Comparison of ENCODE assay signal across 31 cellular contexts in genomic region chrX:86379209-86379608, GRCh38.
"Had no signal": no experiment of that assay in that cellular context is flagged by ENCODE, and none has a peak within 500 bp of the region (broad histone marks: within the 10 kb centered on the region; RNA-seq: fewer than 3 reads in every experiment).

No MANE protein-coding gene starts in this region.

- FAIRE-seq: TTC549 had no signal

- H3K4me3 Mint-ChIP-seq: activated CD8-positive, alpha-beta T cell treated with anti-CD3 and anti-CD28 coated beads for 36 hours; activated naive CD8-positive, alpha-beta T cell; activated T-cell treated with anti-CD3 and anti-CD28 coated beads, Interleukin-2, amount 50 U/mL, for 4 hours; activated T-helper 17 cell treated with anti-CD3 and anti-CD28 coated beads, Interleukin-2, amount 50 U/mL, for 72 hours; endodermal cell; WTC11 had no signal

- H3K36me3 ChIP-seq: colonic mucosa, esophagus muscularis mucosa, gastrocnemius medialis, heart left ventricle had no signal

- H3K27me3 Mint-ChIP-seq: activated CD8-positive, alpha-beta T cell treated with anti-CD3 and anti-CD28 coated beads for 36 hours; activated naive CD8-positive, alpha-beta T cell; activated T-helper 17 cell treated with anti-CD3 and anti-CD28 coated beads, Interleukin-2, amount 50 U/mL, for 72 hours had no signal

- H3K27ac ChIP-seq: body of pancreas, colonic mucosa, dorsolateral prefrontal cortex, esophagus muscularis mucosa, foreskin keratinocyte, gastrocnemius medialis, heart left ventricle, VCaP had no signal

- DNase-seq: activated CD4-positive, alpha-beta T cell treated with anti-CD3 and anti-CD28 coated beads for 1 hour; activated CD4-positive, alpha-beta T cell treated with anti-CD3 and anti-CD28 coated beads for 48 hours; activated CD4-positive, alpha-beta T cell treated with anti-CD3 and anti-CD28 coated beads, Interleukin-2, amount 50 U/mL, for 1 hour; activated CD4-positive, alpha-beta T cell treated with anti-CD3 and anti-CD28 coated beads, Interleukin-2, amount 50 U/mL, for 48 hours; activated CD8-positive, alpha-beta memory T cell treated with anti-CD3 and anti-CD28 coated beads for 24 hours; activated CD8-positive, alpha-beta T cell treated with anti-CD3 and anti-CD28 coated beads for 36 hours; activated effector memory CD4-positive, alpha-beta T cell treated with Interleukin-2 at 50 U/mL for 16 hours; activated gamma-delta T cell treated with Interleukin-2 at 50 U/mL for 16 hours; activated naive CD4-positive, alpha-beta T cell treated with anti-CD3 and anti-CD28 coated beads, Interleukin-2, amount 50 U/mL, for 16 hours; activated naive CD4-positive, alpha-beta T cell treated with Interleukin-2 at 50 U/mL for 16 hours; activated T-cell treated with anti-CD3 and anti-CD28 coated beads, Interleukin-2, amount 50 U/mL, for 4 hours; amniotic stem cell; anterior cingulate cortex; body of pancreas; caudate nucleus; colonic mucosa; dorsolateral prefrontal cortex; effector memory CD4-positive, alpha-beta T cell; endodermal cell; erythroblast; foreskin keratinocyte; gastrocnemius medialis; glutamatergic neuron; heart left ventricle; T-helper 2 cell had no signal

- H3K27me3 ChIP-seq: body of pancreas, colonic mucosa, foreskin keratinocyte had no signal

- H3K4me3 ChIP-seq: body of pancreas, colonic mucosa, dorsolateral prefrontal cortex, esophagus muscularis mucosa, gastrocnemius medialis, heart left ventricle had no signal

- H3K9me3 ChIP-seq: body of pancreas, colonic mucosa, esophagus muscularis mucosa, gastrocnemius medialis, heart left ventricle had no signal

- H3K4me1 ChIP-seq: body of pancreas, colonic mucosa, esophagus muscularis mucosa, foreskin keratinocyte, gastrocnemius medialis, heart left ventricle had no signal

- H3K9me3 Mint-ChIP-seq: activated CD8-positive, alpha-beta T cell treated with anti-CD3 and anti-CD28 coated beads for 36 hours; activated T-cell treated with anti-CD3 and anti-CD28 coated beads, Interleukin-2, amount 50 U/mL, for 4 hours; activated T-helper 17 cell treated with anti-CD3 and anti-CD28 coated beads, Interleukin-2, amount 50 U/mL, for 72 hours; endodermal cell; WTC11 had no signal

- H3K36me3 Mint-ChIP-seq: activated naive CD8-positive, alpha-beta T cell; WTC11 had no signal

- H3K27ac Mint-ChIP-seq: activated CD8-positive, alpha-beta T cell treated with anti-CD3 and anti-CD28 coated beads for 36 hours; activated naive CD8-positive, alpha-beta T cell; activated T-helper 17 cell treated with anti-CD3 and anti-CD28 coated beads, Interleukin-2, amount 50 U/mL, for 72 hours; endodermal cell; WTC11 had no signal

- H3K4me1 Mint-ChIP-seq: activated T-helper 17 cell treated with anti-CD3 and anti-CD28 coated beads, Interleukin-2, amount 50 U/mL, for 72 hours; endodermal cell had no signal
